1 cellular context compared by ENCODE assay signal in the genomic region with DNA sequence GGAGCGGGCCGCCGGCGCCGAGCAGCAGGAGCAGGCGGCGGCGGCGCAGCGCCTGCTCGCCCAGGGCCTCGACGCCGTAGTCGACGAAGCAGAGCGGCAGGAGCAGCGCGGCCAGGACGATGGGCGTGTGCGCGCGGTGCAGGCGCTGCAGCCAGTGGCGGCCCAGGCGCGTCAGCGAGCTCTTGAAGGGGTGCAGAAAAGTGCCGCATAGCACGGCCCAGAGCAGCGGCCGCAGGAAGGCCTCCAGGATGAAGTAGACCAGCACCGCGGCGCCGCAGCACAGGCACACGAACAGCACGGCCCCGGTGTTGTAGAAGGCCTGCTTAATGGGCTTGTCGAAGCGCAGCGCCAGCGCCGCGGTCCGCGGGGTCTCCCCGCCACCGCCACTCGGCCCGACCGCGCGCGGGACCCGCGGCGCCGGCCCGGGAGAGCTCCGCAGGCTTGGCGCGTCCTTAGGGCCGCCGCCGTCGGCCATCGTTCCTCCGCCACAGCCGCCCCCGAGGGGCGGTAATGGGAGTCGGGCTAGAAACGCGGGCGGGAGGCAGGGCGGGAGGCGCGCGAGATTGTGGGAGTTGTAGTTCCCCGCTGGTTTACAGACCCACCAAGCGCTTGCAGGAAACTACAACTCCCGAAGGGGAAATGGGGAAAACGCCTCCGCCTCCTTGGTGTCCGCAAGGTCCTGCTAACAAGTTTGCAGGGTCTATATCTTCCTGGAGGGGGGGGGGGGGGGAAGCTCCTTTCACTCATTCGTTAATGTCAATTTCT.
A peak's percentile ranks its signal among the peaks of the same experiment; 100 is the strongest.
TF ChIP-seq lines count a peak whose summit lies in the region.

A gene (minus strand): TSS at position 509 of the 765 bp plus-strand sequence. CDS start 34 bp downstream, at position 475.

TF ChIP-seq in WTC11, 78 proteins besides CTCF, POLR2A, EP300 and RAD21 (continued from another document):
- TF ChIP-seq, protein P1, sequence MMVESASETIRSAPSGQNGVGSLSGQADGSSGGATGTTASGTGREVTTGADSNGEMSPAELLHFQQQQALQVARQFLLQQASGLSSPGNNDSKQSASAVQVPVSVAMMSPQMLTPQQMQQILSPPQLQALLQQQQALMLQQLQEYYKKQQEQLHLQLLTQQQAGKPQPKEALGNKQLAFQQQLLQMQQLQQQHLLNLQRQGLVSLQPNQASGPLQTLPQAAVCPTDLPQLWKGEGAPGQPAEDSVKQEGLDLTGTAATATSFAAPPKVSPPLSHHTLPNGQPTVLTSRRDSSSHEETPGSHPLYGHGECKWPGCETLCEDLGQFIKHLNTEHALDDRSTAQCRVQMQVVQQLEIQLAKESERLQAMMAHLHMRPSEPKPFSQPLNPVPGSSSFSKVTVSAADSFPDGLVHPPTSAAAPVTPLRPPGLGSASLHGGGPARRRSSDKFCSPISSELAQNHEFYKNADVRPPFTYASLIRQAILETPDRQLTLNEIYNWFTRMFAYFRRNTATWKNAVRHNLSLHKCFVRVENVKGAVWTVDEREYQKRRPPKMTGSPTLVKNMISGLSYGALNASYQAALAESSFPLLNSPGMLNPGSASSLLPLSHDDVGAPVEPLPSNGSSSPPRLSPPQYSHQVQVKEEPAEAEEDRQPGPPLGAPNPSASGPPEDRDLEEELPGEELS (CRISPR knock-in tag; IDR thresholded peaks at IDR 0.05), result 0 out of 2 replicates have a peak, but pooled peaks have one; percentile 26
TF ChIP-seq in WTC11: peak in this region for 11.
